ENCODE assay signal across 8 cellular contexts in genomic region chr21:34865922-34866271, GRCh38.
DNase-seq lines count a peak whose midpoint lies in the region; ATAC-seq and TF ChIP-seq lines count a peak whose summit lies in the region.

No MANE protein-coding gene starts in this region.

- peak; percentile 89 for ATAC-seq in GM21576 (IDR thresholded peaks at IDR 0.05; ENCODE audit: unreplicated experiment)
- peak; percentile 93 for ATAC-seq in activated T-helper 17 cell treated with anti-CD3 and anti-CD28 coated beads, Interleukin-2, amount 50 U/mL, for 72 hours (replicated peaks)

- H3K4me3 ChIP-seq in HL-60 (replicated peaks; ENCODE audit: insufficient read depth, low read length) (no peak overlapping the region), skeletal muscle tissue (ENCODE audit: low read length in 3 of 3) (no peak overlapping the region)

- TF ChIP-seq CTCF in GM10266 (IDR thresholded peaks at IDR 0.05; ENCODE audit: control insufficient read depth, insufficient read depth, low read depth, missing control alignments), result no peak
- TF ChIP-seq CTCF in HL-60 (IDR thresholded peaks at IDR 0.05; ENCODE audit: insufficient read depth, low read length), result no peak

- peaks cover 36 to 52% (median 49%) of the 10 kb centered on the region in 3 donors for H3K4me1 ChIP-seq in skeletal muscle tissue (ENCODE audit: control insufficient read depth in 3 of 3, insufficient read depth in 3 of 3, low read length in 3 of 3)

- H3K36me3 ChIP-seq in skeletal muscle tissue (ENCODE audit: control insufficient read depth in 3 of 3, insufficient read depth in 3 of 3, low read length in 3 of 3), result peaks cover 6 to 45% (median 18%) of the 10 kb centered on the region in 3 donors

- H3K4me3 Mint-ChIP-seq in activated T-helper 17 cell treated with anti-CD3 and anti-CD28 coated beads, Interleukin-2, amount 50 U/mL, for 72 hours, result peak overlapping the region; percentile 74

- H3K27ac Mint-ChIP-seq in activated T-helper 17 cell treated with anti-CD3 and anti-CD28 coated beads, Interleukin-2, amount 50 U/mL, for 72 hours, result peak overlapping the region; percentile 86

- H3K27me3 Mint-ChIP-seq in activated T-helper 17 cell treated with anti-CD3 and anti-CD28 coated beads, Interleukin-2, amount 50 U/mL, for 72 hours, result no peaks in the 10 kb centered on the region

- H3K27me3 ChIP-seq in HL-60 (ENCODE audit: insufficient read depth, poor library complexity, severe bottlenecking), result no peaks in the 10 kb centered on the region
- H3K27me3 ChIP-seq in skeletal muscle tissue (ENCODE audit: control insufficient read depth in 3 of 3, insufficient read depth in 3 of 3, low read length in 3 of 3), result no peaks in the 10 kb centered on the region

- DNase-seq in GM10266 (ENCODE audit: extremely low spot score), result peak; percentile 55
- peak; percentile 84 to 94 for DNase-seq in HL-60 (ENCODE audit: low read depth in 1 of 2, low spot score in 1 of 2)
- DNase-seq in NCI-H1417 treated with DMSO at 0.1 percent for 48 hours (lab: John Stamatoyannopoulos, UW), result no peak
- no peak for DNase-seq in occipital lobe (lab: John Stamatoyannopoulos, UW)
- DNase-seq in dedifferentiated amniotic fluid mesenchymal stem cell (ENCODE audit: extremely low spot score), result no peak

- H3K27ac ChIP-seq in HL-60 (replicated peaks), result peak overlapping the region; percentile 40
- H3K27ac ChIP-seq in skeletal muscle tissue (ENCODE audit: low read depth, low read length), result peak overlapping the region; percentile 78

- H3K9ac ChIP-seq in skeletal muscle tissue (ENCODE audit: low read depth in 1 of 3, low read length in 3 of 3), result peak overlapping the region in 1 of 3 donors; percentile 68

- no peaks in the 10 kb centered on the region for H3K9me3 Mint-ChIP-seq in activated T-helper 17 cell treated with anti-CD3 and anti-CD28 coated beads, Interleukin-2, amount 50 U/mL, for 72 hours

- peaks cover 100% of the 10 kb centered on the region for H3K36me3 Mint-ChIP-seq in activated T-helper 17 cell treated with anti-CD3 and anti-CD28 coated beads, Interleukin-2, amount 50 U/mL, for 72 hours (ENCODE audit: low read depth)

- peaks cover 68% of the 10 kb centered on the region for H3K4me1 Mint-ChIP-seq in activated T-helper 17 cell treated with anti-CD3 and anti-CD28 coated beads, Interleukin-2, amount 50 U/mL, for 72 hours

- no peaks in the 10 kb centered on the region for H3K9me3 ChIP-seq in skeletal muscle tissue (ENCODE audit: control insufficient read depth in 3 of 3, low read length in 3 of 3)

Comparison
In these comparisons a context has a peak if more than half of its experiments do, and no peak if none do; other contexts are left out.
1. DNase-seq: peak in GM10266 (single experiment) and HL-60 (2 of 2); none in NCI-H1417 treated with DMSO at 0.1 percent for 48 hours (single experiment), occipital lobe (single experiment) and dedifferentiated amniotic fluid mesenchymal stem cell (single experiment).